ENCODE assay signal across 12 cellular contexts in the genomic region with DNA sequence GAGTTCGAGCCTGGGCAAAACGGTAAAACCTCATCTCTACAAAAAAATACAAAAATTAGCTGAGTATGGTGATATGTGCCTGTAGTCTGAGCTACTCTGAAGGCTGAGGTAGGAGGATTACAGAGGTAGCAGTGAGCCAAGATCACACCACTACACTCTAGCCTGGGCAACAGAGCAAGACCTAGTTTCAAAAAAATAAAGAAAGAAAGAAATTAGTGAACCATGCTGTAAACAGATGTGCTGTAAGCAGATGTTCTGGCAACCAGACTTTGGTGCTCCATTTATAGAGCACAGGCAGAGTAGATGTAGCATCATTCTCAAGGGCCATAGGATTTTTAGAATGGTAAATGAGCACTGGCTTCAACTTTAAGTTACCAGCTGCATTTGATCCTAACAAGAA.
A peak's percentile ranks its signal among the peaks of the same experiment; 100 is the strongest.
DNase-seq lines count a peak whose midpoint lies in the region; ATAC-seq lines count a peak whose summit lies in the region.
"Had no signal": no experiment of that assay in that cellular context is flagged by ENCODE, and none has a peak within 500 bp of the region (broad histone marks: within the 10 kb centered on the region; RNA-seq: fewer than 3 reads in every experiment).

No MANE protein-coding gene starts in this region.

- peak; percentile 97 for ATAC-seq in GM18517 (IDR thresholded peaks at IDR 0.05; ENCODE audit: unreplicated experiment)
- peak; percentile 90 for ATAC-seq in GM21390 (IDR thresholded peaks at IDR 0.05; ENCODE audit: unreplicated experiment)
- peak; percentile 55 for ATAC-seq in HG02981 (IDR thresholded peaks at IDR 0.05; ENCODE audit: unreplicated experiment)
- ATAC-seq: left lung, T-cell had no signal

- no peaks in the 10 kb centered on the region for H4K20me1 ChIP-seq in Karpas-422 (ENCODE audit: insufficient read depth, low read depth, low read length)

- H3K27ac ChIP-seq in Karpas-422 (ENCODE audit: low read length), result no peak overlapping the region
- H3K27ac ChIP-seq: left lung had no signal

- H3K9me3 ChIP-seq in Karpas-422 (ENCODE audit: low read length), result no peaks in the 10 kb centered on the region
- H3K9me3 ChIP-seq: left lung had no signal

- no peaks in the 10 kb centered on the region for H3K9me2 ChIP-seq in Karpas-422 (replicated peaks; ENCODE audit: insufficient read depth, low read length)

- no peak for DNase-seq in Karpas-422
- DNase-seq in NCI-H146 treated with DMSO at 0.1 percent for 48 hours (lab: John Stamatoyannopoulos, UW; ENCODE audit: unreplicated experiment), result no peak
- no peak for DNase-seq in head of caudate nucleus
- no peak for DNase-seq in NCI-H510A (lab: John Stamatoyannopoulos, UW)
- DNase-seq in NOMO-1 (lab: John Stamatoyannopoulos, UW; ENCODE audit: unreplicated experiment in 2 of 2), result no peak
- DNase-seq: activated CD8-positive, alpha-beta memory T cell treated with anti-CD3 and anti-CD28 coated beads for 24 hours; glutamatergic neuron; left lung; T-cell had no signal

- no peaks in the 10 kb centered on the region for H3K36me3 ChIP-seq in Karpas-422 (ENCODE audit: insufficient read depth, low read length)
- H3K36me3 ChIP-seq: left lung had no signal

- peak overlapping the region; percentile 31; the same call in 1 of the 2 replicates for H2AFZ ChIP-seq in Karpas-422 (ENCODE audit: low read length)

- no peaks in the 10 kb centered on the region for H3K27me3 ChIP-seq in Karpas-422 (ENCODE audit: low read length)
- H3K27me3 ChIP-seq: left lung had no signal

- H3K4me1 ChIP-seq in Karpas-422 (ENCODE audit: low read length), result peaks cover 35% of the 10 kb centered on the region
- H3K4me1 ChIP-seq: left lung had no signal

- peak overlapping the region; percentile 17 for H3K4me2 ChIP-seq in Karpas-422 (ENCODE audit: low read depth, low read length, poor library complexity, severe bottlenecking)

- intact Hi-C loops in head of caudate nucleus (cut with DNase I), result no loop called here

- H3K4me3 ChIP-seq in Karpas-422 (ENCODE audit: low read length), result no peak overlapping the region
- H3K4me3 ChIP-seq: left lung had no signal

- no peaks in the 10 kb centered on the region for H3K79me2 ChIP-seq in Karpas-422 (ENCODE audit: low read length)

- no peak overlapping the region for H3K9ac ChIP-seq in Karpas-422 (ENCODE audit: low read length)
